8 cellular contexts compared by ENCODE assay signal in the genomic region with DNA sequence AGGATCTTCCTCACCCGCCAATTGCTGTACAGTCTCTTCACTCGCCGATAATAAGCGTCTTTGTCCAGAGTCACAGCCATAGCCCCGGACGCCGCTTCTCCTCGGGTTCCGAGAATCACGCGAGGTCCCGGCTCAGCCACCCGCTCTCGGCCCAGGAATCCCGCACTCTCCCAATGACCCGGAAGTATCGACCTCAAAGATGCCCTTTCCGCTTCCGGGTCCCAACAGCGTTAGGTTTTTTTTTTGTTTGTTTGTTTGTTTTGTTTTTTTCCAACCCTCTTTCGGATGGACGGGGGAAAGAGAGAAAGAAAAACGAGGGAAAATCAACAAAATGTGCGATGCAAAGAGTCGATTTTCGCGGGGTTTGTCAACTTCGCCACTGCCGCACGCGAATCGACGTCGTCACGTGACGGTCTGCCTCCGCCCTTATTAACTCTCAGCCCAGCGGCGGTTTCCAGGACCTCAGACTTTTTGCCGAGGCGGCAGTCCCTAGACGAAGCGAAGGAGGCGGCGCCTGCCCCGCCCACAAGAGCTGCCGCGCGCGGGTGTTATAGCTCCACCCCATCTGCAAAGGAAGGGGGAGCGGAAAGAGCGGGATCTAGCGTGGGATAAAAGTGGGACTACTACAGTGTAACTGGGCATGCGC. TPM values are rescaled to one million over a fixed set of nuclear protein-coding genes. Genes with fewer than 3 reads are reported as not detected.
DNase-seq lines count a peak whose midpoint lies in the region; ATAC-seq and TF ChIP-seq lines count a peak whose summit lies in the region.

A gene (minus strand): TSS at position 172 of the 646 bp plus-strand sequence. CDS start 92 bp downstream, at position 80.

- POLR2A ChIA-PET in PC-3 (lab: Charles Lee; ENCODE audit: unreplicated experiment): interaction anchor here (0.5 to 0.7 kb wide), 6 partner anchors 38 to 144 kb away, joined by 3 to 13 read pairs (median 4); no protein-coding TSS in a partner anchor

- H3K27me3 ChIP-seq in PC-3 (ENCODE audit: low read length): no peaks in the 10 kb centered on the region

- peak within 1 kb of the TSS; percentile 97 for H3K9ac ChIP-seq in PC-3 (ENCODE audit: low read length)

- no peaks in the 10 kb centered on the region for H3F3A ChIP-seq in PC-3 (ENCODE audit: low read length, unreplicated experiment)

- ATAC-seq in GM21576 (IDR thresholded peaks at IDR 0.05; ENCODE audit: unreplicated experiment) (peak; percentile 91), PC-3 (peak; percentile 90)

- peak; percentile 93 for DNase-seq in DMS114 treated with DMSO at 0.1 percent for 48 hours (lab: John Stamatoyannopoulos, UW; ENCODE audit: unreplicated experiment)
- peak; percentile 95 for DNase-seq in PC-3
- peak; percentile 94 for DNase-seq in activated T-cell treated with anti-CD3 and anti-CD28 coated beads for 48 hours (ENCODE audit: low read depth)
- DNase-seq in epithelial cell of prostate (ENCODE audit: low read depth, low spot score): peak; percentile 40
- DNase-seq in mucosa of gallbladder (ENCODE audit: low spot score): peak; percentile 96
- peak; percentile 87 to 90 for DNase-seq in stimulated activated CD8-positive, alpha-beta memory T cell treated with anti-CD3 and anti-CD28 coated beads, Interleukin-4, amount 100 ng/mL, for 4 hours (ENCODE audit: low read depth in 2 of 2, low spot score in 1 of 2)

- H3K4me2 ChIP-seq in PC-3 (ENCODE audit: low read length): peak within 1 kb of the TSS; percentile 86

- H3K27ac ChIP-seq in PC-3 (ENCODE audit: low read length) (peak within 1 kb of the TSS; percentile 86), epithelial cell of prostate (peak within 1 kb of the TSS; percentile 86)

- TF ChIP-seq RAD21 in Ishikawa (IDR thresholded peaks at IDR 0.05; ENCODE audit: low read depth): no peak

- peak within 1 kb of the TSS; percentile 80 for H3K4me3 ChIP-seq in PC-3 (ENCODE audit: low read length)

- H3K36me3 ChIP-seq in PC-3 (ENCODE audit: low read depth, low read length): peaks cover 14% of the 10 kb centered on the region; the same call in 1 of the 2 replicates

- CTCF ChIA-PET in PC-3 (lab: Charles Lee): interaction anchor here (1.0 kb wide), 1 partner anchor 114 kb away, joined by 3 read pairs; no protein-coding TSS in a partner anchor

- TF ChIP-seq CTCF in PC-3 (conservative IDR thresholded peaks at IDR 0.05; ENCODE audit: low read depth, low read length): no peak

- H3K9me3 ChIP-seq in PC-3 (ENCODE audit: low read length): no peaks in the 10 kb centered on the region

- peak within 1 kb of the TSS; percentile 89 for H2AFZ ChIP-seq in PC-3 (ENCODE audit: low read length)

- H4K20me1 ChIP-seq in PC-3 (ENCODE audit: low read length): peaks cover 25% of the 10 kb centered on the region

- TF ChIP-seq EP300 in Ishikawa (IDR thresholded peaks at IDR 0.05; ENCODE audit: borderline replicate concordance): no peak

- peaks cover 49% of the 10 kb centered on the region for H3K79me2 ChIP-seq in PC-3 (ENCODE audit: low read length)

- intact Hi-C loops in PC-3 (cut with micrococcal nuclease): loop anchor here (2.0 to 10.0 kb wide), 2 partner anchors 93 to 119 kb away; a partner anchor contains a TSS

- no peaks in the 10 kb centered on the region for H3K9me2 ChIP-seq in PC-3 (replicated peaks; ENCODE audit: low read length)

- no TSS peak for BruUV-seq in PC-3 (replicated peaks; lab: Mats Ljungman, UMichigan)

- H3K4me1 ChIP-seq in PC-3 (ENCODE audit: insufficient read depth, low read length): peaks cover 14% of the 10 kb centered on the region

TF ChIP-seq in Ishikawa, 13 proteins besides CTCF, POLR2A, EP300 and RAD21:
- TF ChIP-seq NFIC (IDR thresholded peaks at IDR 0.05) (0 out of 2 replicates have a peak, but pooled peaks have one; percentile 4), TEAD4 (IDR thresholded peaks at IDR 0.05) (peak; percentile 59; the same call in 1 of the 2 replicates), YY1 (IDR thresholded peaks at IDR 0.05; ENCODE audit: low read depth) (no peak; the same call in 1 of the 2 replicates), EGR1 (IDR thresholded peaks at IDR 0.05) (no peak; the same call in 1 of the 2 replicates), FOXM1 (IDR thresholded peaks at IDR 0.05; ENCODE audit: borderline replicate concordance, low read depth) (no peak), CREB1 (IDR thresholded peaks at IDR 0.05; ENCODE audit: low read depth) (peak; percentile 4; the same call in 1 of the 2 replicates), TAF1 (IDR thresholded peaks at IDR 0.05; ENCODE audit: low read depth) (peak; percentile 78), TCF12 (IDR thresholded peaks at IDR 0.05; ENCODE audit: low read depth) (no peak; the same call in 1 of the 2 replicates), CEBPB (IDR thresholded peaks at IDR 0.05) (no peak), ZBTB7A (IDR thresholded peaks at IDR 0.05; ENCODE audit: low read depth) (no peak)
- TF ChIP-seq, protein P1, sequence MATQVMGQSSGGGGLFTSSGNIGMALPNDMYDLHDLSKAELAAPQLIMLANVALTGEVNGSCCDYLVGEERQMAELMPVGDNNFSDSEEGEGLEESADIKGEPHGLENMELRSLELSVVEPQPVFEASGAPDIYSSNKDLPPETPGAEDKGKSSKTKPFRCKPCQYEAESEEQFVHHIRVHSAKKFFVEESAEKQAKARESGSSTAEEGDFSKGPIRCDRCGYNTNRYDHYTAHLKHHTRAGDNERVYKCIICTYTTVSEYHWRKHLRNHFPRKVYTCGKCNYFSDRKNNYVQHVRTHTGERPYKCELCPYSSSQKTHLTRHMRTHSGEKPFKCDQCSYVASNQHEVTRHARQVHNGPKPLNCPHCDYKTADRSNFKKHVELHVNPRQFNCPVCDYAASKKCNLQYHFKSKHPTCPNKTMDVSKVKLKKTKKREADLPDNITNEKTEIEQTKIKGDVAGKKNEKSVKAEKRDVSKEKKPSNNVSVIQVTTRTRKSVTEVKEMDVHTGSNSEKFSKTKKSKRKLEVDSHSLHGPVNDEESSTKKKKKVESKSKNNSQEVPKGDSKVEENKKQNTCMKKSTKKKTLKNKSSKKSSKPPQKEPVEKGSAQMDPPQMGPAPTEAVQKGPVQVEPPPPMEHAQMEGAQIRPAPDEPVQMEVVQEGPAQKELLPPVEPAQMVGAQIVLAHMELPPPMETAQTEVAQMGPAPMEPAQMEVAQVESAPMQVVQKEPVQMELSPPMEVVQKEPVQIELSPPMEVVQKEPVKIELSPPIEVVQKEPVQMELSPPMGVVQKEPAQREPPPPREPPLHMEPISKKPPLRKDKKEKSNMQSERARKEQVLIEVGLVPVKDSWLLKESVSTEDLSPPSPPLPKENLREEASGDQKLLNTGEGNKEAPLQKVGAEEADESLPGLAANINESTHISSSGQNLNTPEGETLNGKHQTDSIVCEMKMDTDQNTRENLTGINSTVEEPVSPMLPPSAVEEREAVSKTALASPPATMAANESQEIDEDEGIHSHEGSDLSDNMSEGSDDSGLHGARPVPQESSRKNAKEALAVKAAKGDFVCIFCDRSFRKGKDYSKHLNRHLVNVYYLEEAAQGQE (IDR thresholded peaks at IDR 0.05; ENCODE audit: low read depth): no peak
- TF ChIP-seq, protein P2, sequence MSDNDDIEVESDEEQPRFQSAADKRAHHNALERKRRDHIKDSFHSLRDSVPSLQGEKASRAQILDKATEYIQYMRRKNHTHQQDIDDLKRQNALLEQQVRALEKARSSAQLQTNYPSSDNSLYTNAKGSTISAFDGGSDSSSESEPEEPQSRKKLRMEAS (IDR thresholded peaks at IDR 0.05): peak; percentile 80
- TF ChIP-seq, protein P3, sequence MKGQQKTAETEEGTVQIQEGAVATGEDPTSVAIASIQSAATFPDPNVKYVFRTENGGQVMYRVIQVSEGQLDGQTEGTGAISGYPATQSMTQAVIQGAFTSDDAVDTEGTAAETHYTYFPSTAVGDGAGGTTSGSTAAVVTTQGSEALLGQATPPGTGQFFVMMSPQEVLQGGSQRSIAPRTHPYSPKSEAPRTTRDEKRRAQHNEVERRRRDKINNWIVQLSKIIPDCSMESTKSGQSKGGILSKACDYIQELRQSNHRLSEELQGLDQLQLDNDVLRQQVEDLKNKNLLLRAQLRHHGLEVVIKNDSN (IDR thresholded peaks at IDR 0.05): peak; percentile 99

RNA-seq across cellular contexts. Expression of the gene that starts here (rescaled TPM):
- 92.6 and 102 TPM in 2 replicates for total RNA-seq in PC-3 (2014; rRNA removed)
- 46.8 TPM for total RNA-seq in mucosa of gallbladder

Comparison
In these comparisons a context has a peak if more than half of its experiments do, and no peak if none do; other contexts are left out.
1. Peak in every context shown above with its lines: DNase-seq, ATAC-seq, H3K4me3 ChIP-seq and H3K27ac ChIP-seq.
2. DNase-seq: peak in every context shown above with its lines; median percentile 96 in mucosa of gallbladder; 95 in PC-3; 94 in activated T-cell treated with anti-CD3 and anti-CD28 coated beads for 48 hours; 93 in DMS114 treated with DMSO at 0.1 percent for 48 hours; 88 in stimulated activated CD8-positive, alpha-beta memory T cell treated with anti-CD3 and anti-CD28 coated beads, Interleukin-4, amount 100 ng/mL, for 4 hours; 40 in epithelial cell of prostate.